In the genomic region with DNA sequence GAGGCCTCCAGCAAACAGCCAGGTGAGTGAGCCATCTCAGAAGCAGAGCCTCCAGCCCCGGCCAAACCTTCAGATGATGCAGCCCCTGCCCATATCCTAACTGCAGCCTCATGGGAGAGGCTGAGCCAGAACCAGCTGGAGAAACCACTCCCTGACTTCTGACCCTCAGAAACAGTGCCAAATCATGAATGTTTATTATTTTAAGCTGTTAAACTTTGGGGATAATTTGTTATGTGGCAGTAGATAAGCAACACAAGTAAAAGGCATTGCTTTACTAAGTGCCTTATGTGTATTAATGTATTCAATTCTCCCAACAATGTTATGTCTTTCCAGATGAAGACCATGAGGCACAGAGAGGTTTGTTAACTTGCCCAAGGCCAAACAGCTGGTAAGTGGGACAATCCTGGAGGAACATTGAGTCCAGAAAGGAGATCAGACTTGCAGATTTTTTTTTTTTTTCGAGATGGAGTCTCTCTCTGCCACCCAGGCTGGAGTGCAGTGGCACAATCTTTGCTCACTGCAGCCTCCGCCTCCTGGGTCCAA, we compare ENCODE assay signal across 23 cellular contexts. TPM values are rescaled to one million over a fixed set of nuclear protein-coding genes. Genes with fewer than 3 reads are reported as not detected.
DNase-seq lines count a peak whose midpoint lies in the region; ATAC-seq, FAIRE-seq and TF ChIP-seq lines count a peak whose summit lies in the region.
"Had no signal": no experiment of that assay in that cellular context is flagged by ENCODE, and none has a peak within 500 bp of the region (broad histone marks: within the 10 kb centered on the region; RNA-seq: fewer than 3 reads in every experiment).

No MANE protein-coding gene starts in this region.

- H3K4me3 ChIP-seq in K562, result no peak overlapping the region
- H3K4me3 ChIP-seq in foreskin fibroblast (ENCODE audit: low read depth in 1 of 2, low read length in 2 of 2), result no peak overlapping the region
- H3K4me3 ChIP-seq in prostate gland, result no peak overlapping the region
- H3K4me3 ChIP-seq: GM12878 had no signal

- TF ChIP-seq EP300 in K562 (IDR thresholded peaks at IDR 0.05; ENCODE audit: low read length), result no peak

- TF ChIP-seq CTCF in HFFc6 (IDR thresholded peaks at IDR 0.05) (no peak), K562 (IDR thresholded peaks at IDR 0.05 in 2 of 3, conservative IDR thresholded peaks at IDR 0.05 in 1 of 3; ENCODE audit: insufficient read depth in 2 of 3, low read depth in 1 of 3, low read length in 3 of 3) (no peak), foreskin fibroblast (IDR thresholded peaks at IDR 0.05; ENCODE audit: low read depth, low read length) (no peak), prostate gland (IDR thresholded peaks at IDR 0.05) (no peak)

- no peak for TF ChIP-seq POLR2A in K562 (conservative IDR thresholded peaks at IDR 0.05)
- TF ChIP-seq POLR2A in prostate gland (IDR thresholded peaks at IDR 0.05), result no peak

- H3K4me1 ChIP-seq in K562 (replicated peaks in 1 of 2; ENCODE audit: control insufficient read depth in 2 of 2, insufficient read depth in 2 of 2, low read length in 2 of 2) (peaks cover 25 to 38% of the 10 kb centered on the region in 2 experiments), prostate gland (replicated peaks) (no peaks in the 10 kb centered on the region)

- 44% methylated on average over 3 of the region's 3 CpGs for WGBS in K562 (ENCODE audit: insufficient coverage, low coverage, missing lambda C conversion rate)
- WGBS in prostate gland, result 73% methylated on average over 3 of the region's 3 CpGs

- BruUV-seq in K562 (replicated peaks; lab: Mats Ljungman, UMichigan), result no TSS peak

- no peak overlapping the region for H3K9ac ChIP-seq in K562 (ENCODE audit: insufficient read depth in 1 of 2, low read depth in 2 of 2, low read length in 2 of 2)

- H3K9me3 Mint-ChIP-seq in activated CD4-positive, alpha-beta T cell treated with anti-CD3 and anti-CD28 coated beads, Interleukin-2, amount 10 ng/mL, durations not matched to agents 7 days and 5 days, result no peaks in the 10 kb centered on the region
- H3K9me3 Mint-ChIP-seq in HFFc6, result peaks cover 5% of the 10 kb centered on the region; the same call in 1 of the 2 replicates

- H3K36me3 Mint-ChIP-seq in activated CD4-positive, alpha-beta T cell treated with anti-CD3 and anti-CD28 coated beads, Interleukin-2, amount 10 ng/mL, durations not matched to agents 7 days and 5 days (ENCODE audit: low read depth), result peaks cover 11% of the 10 kb centered on the region
- no peaks in the 10 kb centered on the region for H3K36me3 Mint-ChIP-seq in HFFc6 (ENCODE audit: low read depth)

- CTCF ChIA-PET in activated CD4-positive, alpha-beta T cell treated with anti-CD3 and anti-CD28 coated beads, Interleukin-2, amount 10 ng/mL, durations not matched to agents 7 days and 5 days (lab: Charles Lee), result interaction anchor here (0.6 to 2.5 kb wide), 10 partner anchors 9 to 350 kb away, joined by 3 to 16 read pairs (median 4); a partner anchor contains a TSS
- CTCF ChIA-PET in K562 (lab: Yijun Ruan, JAX; ENCODE audit: low intra/inter-chr PET ratio), result no interaction called here

- POLR2A ChIA-PET in activated CD4-positive, alpha-beta T cell treated with anti-CD3 and anti-CD28 coated beads, Interleukin-2, amount 10 ng/mL, durations not matched to agents 7 days and 5 days (lab: Charles Lee), result no interaction called here
- POLR2A ChIA-PET in K562 (lab: Yijun Ruan, JAX), result interaction anchor here (0.6 to 0.8 kb wide), 3 partner anchors 10 to 167 kb away, joined by 3 read pairs; no protein-coding TSS in a partner anchor

- no peak for TF ChIP-seq RAD21 in K562 (CRISPR knock-in tag; conservative IDR thresholded peaks at IDR 0.05 in 1 of 2, IDR thresholded peaks at IDR 0.05 in 1 of 2)

- intact Hi-C loops in K562 (cut with micrococcal nuclease) (no loop called here), prostate gland (cut with DNase I) (no loop called here)

- in situ Hi-C loops in K562 (cut with MboI), result no loop called here

- H3K4me1 Mint-ChIP-seq in activated CD4-positive, alpha-beta T cell treated with anti-CD3 and anti-CD28 coated beads, Interleukin-2, amount 10 ng/mL, durations not matched to agents 7 days and 5 days, result peaks cover 71% of the 10 kb centered on the region
- peaks cover 27% of the 10 kb centered on the region for H3K4me1 Mint-ChIP-seq in HFFc6 (ENCODE audit: low read depth)

- H2AFZ ChIP-seq in K562 (ENCODE audit: low read depth, low read length), result peak overlapping the region; percentile 33; the same call in 1 of the 2 replicates

- H3K4me2 ChIP-seq in K562 (ENCODE audit: insufficient read depth, low read length), result no peak overlapping the region

- no peaks in the 10 kb centered on the region for H3K9me1 ChIP-seq in K562 (ENCODE audit: control insufficient read depth, insufficient read depth, low read length)

- no peak for FAIRE-seq in K562 (lab: Jason Lieb, UNC)
- FAIRE-seq: GM12878 had no signal

- no peaks in the 10 kb centered on the region for H3K36me3 ChIP-seq in K562 (ENCODE audit: control insufficient read depth, insufficient read depth, low read length)
- H3K36me3 ChIP-seq in prostate gland, result no peaks in the 10 kb centered on the region
- H3K36me3 ChIP-seq: BE2C had no signal

- H3K79me2 ChIP-seq in K562 (ENCODE audit: control insufficient read depth, insufficient read depth, low read length), result no peaks in the 10 kb centered on the region

- no peak for DNase-seq in activated CD4-positive, alpha-beta T cell treated with anti-CD3 and anti-CD28 coated beads, Interleukin-2, amount 10 ng/mL, durations not matched to agents 7 days and 5 days
- no peak for DNase-seq in activated CD4-positive, alpha-beta T cell treated with anti-CD3 and anti-CD28 coated beads for 4 hours
- peak; percentile 17 for DNase-seq in HFFc6
- no peak for DNase-seq in K562 (ENCODE audit: extremely low read depth in 1 of 4, low spot score in 3 of 4)
- peak; percentile 42 to 66 for DNase-seq in foreskin fibroblast
- DNase-seq in prostate gland (ENCODE audit: low spot score), result no peak
- no peak for DNase-seq in OCI-M2 (lab: John Stamatoyannopoulos, UW; ENCODE audit: unreplicated experiment)
- DNase-seq: BE2C; CD4-positive, alpha-beta memory T cell; DMS153; H9; KBM-7; NCI-H1417 treated with DMSO at 0.1 percent for 48 hours; NCI-H187 treated with DMSO at 0.1 percent for 48 hours; NCI-H226; NCI-H524; NCI-H82; OCI-M1; RPMI8226; SIG-M5 had no signal

- H3K27me3 ChIP-seq in K562 (ENCODE audit: control insufficient read depth in 2 of 2, insufficient read depth in 2 of 2, low read length in 2 of 2), result no peaks in the 10 kb centered on the region
- H3K27me3 ChIP-seq in prostate gland (replicated peaks; ENCODE audit: insufficient read depth), result no peaks in the 10 kb centered on the region
- H3K27me3 ChIP-seq: BE2C had no signal

- peak overlapping the region; percentile 66 for H3K27ac Mint-ChIP-seq in activated CD4-positive, alpha-beta T cell treated with anti-CD3 and anti-CD28 coated beads, Interleukin-2, amount 10 ng/mL, durations not matched to agents 7 days and 5 days
- no peak overlapping the region for H3K27ac Mint-ChIP-seq in HFFc6

- H3K27ac ChIP-seq in K562 (ENCODE audit: extremely low read depth, low read depth, low read length) (no peak overlapping the region), prostate gland (no peak overlapping the region)

- H3K9me3 ChIP-seq in K562 (replicated peaks; ENCODE audit: control insufficient read depth, insufficient read depth, low read depth, low read length) (no peaks in the 10 kb centered on the region), prostate gland (no peaks in the 10 kb centered on the region)
- H3K9me3 ChIP-seq: BE2C had no signal

- no peaks in the 10 kb centered on the region for H4K20me1 ChIP-seq in K562 (replicated peaks; ENCODE audit: control insufficient read depth, insufficient read depth, low read length)

- H3K4me3 Mint-ChIP-seq in activated CD4-positive, alpha-beta T cell treated with anti-CD3 and anti-CD28 coated beads, Interleukin-2, amount 10 ng/mL, durations not matched to agents 7 days and 5 days, result no peak overlapping the region
- no peak overlapping the region for H3K4me3 Mint-ChIP-seq in HFFc6
- H3K4me3 Mint-ChIP-seq: CD4-positive, alpha-beta memory T cell; H9 had no signal

- ATAC-seq in K562 (no peak), HG03571 (IDR thresholded peaks at IDR 0.05; ENCODE audit: unreplicated experiment) (no peak)
- ATAC-seq: GM12878 had no signal

- no peaks in the 10 kb centered on the region for H3K27me3 Mint-ChIP-seq in activated CD4-positive, alpha-beta T cell treated with anti-CD3 and anti-CD28 coated beads, Interleukin-2, amount 10 ng/mL, durations not matched to agents 7 days and 5 days
- H3K27me3 Mint-ChIP-seq in HFFc6 (ENCODE audit: insufficient read depth), result peaks cover 6% of the 10 kb centered on the region
- H3K27me3 Mint-ChIP-seq: CD4-positive, alpha-beta memory T cell had no signal

TF ChIP-seq in K562, 482 proteins besides CTCF, POLR2A, EP300 and RAD21 (continues in another document):
- TF ChIP-seq, protein P1, sequence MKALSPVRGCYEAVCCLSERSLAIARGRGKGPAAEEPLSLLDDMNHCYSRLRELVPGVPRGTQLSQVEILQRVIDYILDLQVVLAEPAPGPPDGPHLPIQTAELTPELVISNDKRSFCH (CRISPR knock-in tag; IDR thresholded peaks at IDR 0.05), result no peak
- TF ChIP-seq, protein P1 (tag; IDR thresholded peaks at IDR 0.05), result no peak

RNA-seq across cellular contexts. Expression of a gene that starts 59.6 kb away (rescaled TPM):
- total RNA-seq in activated CD4-positive, alpha-beta T cell treated with anti-CD3 and anti-CD28 coated beads, Interleukin-2, amount 10 ng/mL, durations not matched to agents 7 days and 5 days, result 100 to 1,000 TPM; 127 to 133 TPM
- 1 to 10 TPM; 3.8 to 6.7 (median 5.9) TPM for total RNA-seq in HFFc6 (2021; fragmentation: NEBNext Ultra II Directional; extraction: Animal tissue kit (Norgen Biotek cat#: 25700))
- 6.9 and 32.4 TPM in 2 replicates for total RNA-seq in K562 (2011; cell fraction: chromatin; rRNA removed; ENCODE audit: low replicate concordance)
- 49.0 and 69.4 TPM in 2 replicates for total RNA-seq in K562 (2011; cell fraction: nucleolus; rRNA removed)
- total RNA-seq in K562 (2011; cell fraction: nucleoplasm; rRNA removed), result 25.5 and 31.5 TPM in 2 replicates
- total RNA-seq in K562 (2014; rRNA removed), result 2.9 and 3.3 TPM in 2 replicates
- 0.29 and 0.44 TPM in 2 replicates for total RNA-seq in K562 (2014; rRNA removed; fragmentation: Illumina TruSeq; extraction: Trizol)
- total RNA-seq in K562 (2015; rRNA removed; fragmentation: Illumina TruSeq; extraction: Trizol), result 1.8 and 2.3 TPM in 2 replicates
- 7.1 and 7.5 TPM in 2 replicates for total RNA-seq in K562 (2021)
- 3.8 and 6.4 TPM in 2 replicates for polyA plus RNA-seq in K562 (2011; rRNA removed)
- 11.2 and 23.7 TPM in 2 replicates for polyA plus RNA-seq in K562 (2011; cell fraction: cytosol; rRNA removed)
- 30.0 and 38.3 TPM in 2 replicates for polyA plus RNA-seq in K562 (2011; cell fraction: nucleus; rRNA removed)
- 8.5 and 19.6 TPM in 2 replicates for polyA plus RNA-seq in K562 (2012)
- polyA plus RNA-seq in K562 (2014; fragmentation: Illumina TruSeq; extraction: Trizol), result 1.1 and 1.4 TPM in 2 replicates
- under 1 TPM; 0.04 to 0.10 TPM for polyA plus RNA-seq in K562 (2014; fragmentation: Nextera tagmentation; extraction: Ambion mirVana)
- 6.2 and 7.2 TPM in 2 replicates for polyA plus RNA-seq in K562 (2014; rRNA removed)
- 1.2 and 1.6 TPM in 2 replicates for polyA minus RNA-seq in K562 (2011; rRNA and poly(A)+ RNA removed)
- polyA minus RNA-seq in K562 (2011; cell fraction: cytosol; rRNA and poly(A)+ RNA removed), result 6.1 and 17.1 TPM in 2 replicates
- 33.7 and 41.5 TPM in 2 replicates for polyA minus RNA-seq in K562 (2011; cell fraction: nucleus; rRNA and poly(A)+ RNA removed)
- 1 to 10 TPM; 2.6 to 8.2 TPM for total RNA-seq in prostate gland
- total RNA-seq: A172 had no signal

Comparison
In these comparisons a context has a peak if more than half of its experiments do, and no peak if none do; other contexts are left out.
1. DNase-seq: peak in HFFc6 (single experiment) and foreskin fibroblast (2 of 2); none in activated CD4-positive, alpha-beta T cell treated with anti-CD3 and anti-CD28 coated beads, Interleukin-2, amount 10 ng/mL, durations not matched to agents 7 days and 5 days (single experiment), activated CD4-positive, alpha-beta T cell treated with anti-CD3 and anti-CD28 coated beads for 4 hours (0 of 2), K562 (0 of 4), prostate gland (single experiment) and OCI-M2 (single experiment).